In genomic region chr11:18677560-18677959, GRCh38 we compare ENCODE assay signal across 24 cellular contexts. TPM values are rescaled to one million over a fixed set of nuclear protein-coding genes. Genes with fewer than 3 reads are reported as not detected.
"Had no signal": no experiment of that assay in that cellular context is flagged by ENCODE, and none has a peak within 500 bp of the region (broad histone marks: within the 10 kb centered on the region; RNA-seq: fewer than 3 reads in every experiment).

No MANE protein-coding gene starts in this region.

- H3K4me2 ChIP-seq: KMS-11, SK-N-SH had no signal

- DNase-seq: activated CD4-positive, alpha-beta T cell treated with anti-CD3 and anti-CD28 coated beads, Interleukin-2, amount 10 ng/mL, durations not matched to agents 24 days and 14 days; activated CD4-positive, alpha-beta T cell treated with anti-CD3 and anti-CD28 coated beads, Interleukin-2, amount 50 U/mL, for 48 hours; activated CD4-positive, CD25-positive, alpha-beta regulatory T cell treated with anti-CD3 and anti-CD28 coated beads, Interleukin-2, amount 50 U/mL, for 72 hours; activated gamma-delta T cell; activated naive CD4-positive, alpha-beta T cell treated with anti-CD3 and anti-CD28 coated beads for 36 hours; activated T-cell treated with anti-CD3 and anti-CD28 coated beads for 4 hours; adrenal gland; anterior cingulate cortex; cerebellar nuclear complex; MM.1S; NCI-H1105 treated with DMSO at 0.1 percent for 48 hours; NCI-H146; NCI-H187 treated with DMSO at 0.1 percent for 48 hours; NCI-H2081 treated with DMSO at 0.1 percent for 48 hours; NCI-H446; NCI-H524; Right ventricle myocardium superior; SJCRH30; SK-N-SH; SW 1271 had no signal

- H3K27ac Mint-ChIP-seq: activated CD4-positive, alpha-beta T cell treated with anti-CD3 and anti-CD28 coated beads, Interleukin-2, amount 10 ng/mL, durations not matched to agents 24 days and 14 days; activated naive CD4-positive, alpha-beta T cell treated with anti-CD3 and anti-CD28 coated beads for 36 hours; activated naive CD8-positive, alpha-beta T cell; activated T-helper 17 cell treated with anti-CD3 and anti-CD28 coated beads, Interleukin-2, amount 50 U/mL, for 72 hours had no signal

- H3K9me3 Mint-ChIP-seq: activated CD4-positive, alpha-beta T cell treated with anti-CD3 and anti-CD28 coated beads, Interleukin-2, amount 10 ng/mL, durations not matched to agents 24 days and 14 days; activated naive CD4-positive, alpha-beta T cell treated with anti-CD3 and anti-CD28 coated beads for 36 hours; activated T-helper 17 cell treated with anti-CD3 and anti-CD28 coated beads, Interleukin-2, amount 50 U/mL, for 72 hours had no signal

- H3K27me3 ChIP-seq: adrenal gland had no signal

- H3K27me3 Mint-ChIP-seq: activated CD4-positive, alpha-beta T cell treated with anti-CD3 and anti-CD28 coated beads, Interleukin-2, amount 10 ng/mL, durations not matched to agents 24 days and 14 days; activated naive CD8-positive, alpha-beta T cell; activated T-helper 17 cell treated with anti-CD3 and anti-CD28 coated beads, Interleukin-2, amount 50 U/mL, for 72 hours had no signal

- H3K4me3 Mint-ChIP-seq: activated CD4-positive, alpha-beta T cell treated with anti-CD3 and anti-CD28 coated beads, Interleukin-2, amount 10 ng/mL, durations not matched to agents 24 days and 14 days; activated naive CD4-positive, alpha-beta T cell treated with anti-CD3 and anti-CD28 coated beads for 36 hours; activated naive CD8-positive, alpha-beta T cell; activated T-helper 17 cell treated with anti-CD3 and anti-CD28 coated beads, Interleukin-2, amount 50 U/mL, for 72 hours had no signal

- ATAC-seq: activated T-helper 17 cell treated with anti-CD3 and anti-CD28 coated beads, Interleukin-2, amount 50 U/mL, for 72 hours had no signal

- H3K9me3 ChIP-seq: adrenal gland, SJCRH30, SK-N-SH had no signal

- H3K36me3 ChIP-seq: adrenal gland, SJCRH30 had no signal

- H3K36me3 Mint-ChIP-seq: activated naive CD8-positive, alpha-beta T cell had no signal

- H3K9me2 ChIP-seq: SK-N-SH had no signal

- H3K4me1 ChIP-seq: adrenal gland, SJCRH30 had no signal

- H3K27ac ChIP-seq: adrenal gland, KMS-11, SJCRH30 had no signal

- H3K9ac ChIP-seq: KMS-11, SK-N-SH had no signal

- H3K4me3 ChIP-seq: adrenal gland, SJCRH30 had no signal

RNA-seq across cellular contexts. Expression of gene IGSF22, which starts 48.4 kb away (rescaled TPM):
- total RNA-seq: activated CD4-positive, alpha-beta T cell treated with anti-CD3 and anti-CD28 coated beads, Interleukin-2, amount 10 ng/mL, durations not matched to agents 24 days and 14 days; RPMI7951 had no signal
